Comparison of ENCODE assay signal across 8 cellular contexts in genomic region chr17:5584971-5585794, GRCh38. TPM values are rescaled to one million over a fixed set of nuclear protein-coding genes. Genes with fewer than 3 reads are reported as not detected.
DNase-seq lines count a peak whose midpoint lies in the region; ATAC-seq, FAIRE-seq and TF ChIP-seq lines count a peak whose summit lies in the region.

No MANE protein-coding gene starts in this region.

- FAIRE-seq in astrocyte (lab: Jason Lieb, UNC): no peak

- no peak overlapping the region for H4K91ac ChIP-seq in mesenchymal stem cell (ENCODE audit: low read length)

- peaks cover 25% of the 10 kb centered on the region for H3K4me1 ChIP-seq in astrocyte (ENCODE audit: insufficient read depth, low read length)
- H3K4me1 ChIP-seq in mesenchymal stem cell (ENCODE audit: control insufficient read depth, insufficient read depth, low read depth, low read length): peaks cover 11% of the 10 kb centered on the region

- H3K27ac Mint-ChIP-seq in astrocyte (ENCODE audit: unreplicated experiment): peak overlapping the region; percentile 77

- peak overlapping the region in 1 of 2 experiments; percentile 14 for H3K14ac ChIP-seq in mesenchymal stem cell (ENCODE audit: low read length in 2 of 2)

- H3K79me1 ChIP-seq in mesenchymal stem cell (replicated peaks; ENCODE audit: low read length, poor library complexity, severe bottlenecking): no peaks in the 10 kb centered on the region

- H3K36me3 ChIP-seq in astrocyte (ENCODE audit: insufficient read depth, low read length): no peaks in the 10 kb centered on the region
- H3K36me3 ChIP-seq in mesenchymal stem cell (ENCODE audit: control insufficient read depth in 1 of 2, insufficient read depth in 2 of 2, low read depth in 1 of 2, low read length in 2 of 2): peaks cover 0 to 23% of the 10 kb centered on the region in 2 experiments

- no peaks in the 10 kb centered on the region for H3K9me3 Mint-ChIP-seq in astrocyte (ENCODE audit: unreplicated experiment)

- H2AFZ ChIP-seq in astrocyte (ENCODE audit: low read depth, low read length) (peak overlapping the region; percentile 80), mesenchymal stem cell (ENCODE audit: low read depth, low read length) (peak overlapping the region; percentile 65)

- peak; percentile 75 for DNase-seq in AG09309 (ENCODE audit: low read depth)
- peak; percentile 56 for DNase-seq in HPDE6-E6E7 (ENCODE audit: extremely low spot score)
- peak; percentile 90 for DNase-seq in astrocyte (ENCODE audit: low read depth)
- peak; percentile 80 for DNase-seq in mesenchymal stem cell
- no peak for DNase-seq in DMS79 treated with DMSO at 0.1 percent for 48 hours (lab: John Stamatoyannopoulos, UW)
- DNase-seq in NCI-H1436 treated with DMSO at 0.1 percent for 48 hours (lab: John Stamatoyannopoulos, UW): no peak

- peak overlapping the region in 1 of 2 experiments; percentile 84 for H3K4ac ChIP-seq in mesenchymal stem cell (ENCODE audit: low read depth in 1 of 2, low read length in 2 of 2)

- no peak for ATAC-seq in HG03175 (IDR thresholded peaks at IDR 0.05; ENCODE audit: unreplicated experiment)
- ATAC-seq in GM19023 (IDR thresholded peaks at IDR 0.05; ENCODE audit: unreplicated experiment): no peak

- H4K8ac ChIP-seq in mesenchymal stem cell (ENCODE audit: low read length): peak overlapping the region; percentile 80

- H2BK5ac ChIP-seq in mesenchymal stem cell (ENCODE audit: low read depth, low read length, poor library complexity, severe bottlenecking): no peak overlapping the region

- peak overlapping the region; percentile 66 for H3K27ac ChIP-seq in astrocyte (ENCODE audit: low read depth, low read length)
- H3K27ac ChIP-seq in mesenchymal stem cell (ENCODE audit: low read length, poor library complexity, severe bottlenecking): no peak overlapping the region

- H3K4me1 Mint-ChIP-seq in astrocyte (ENCODE audit: low read depth, unreplicated experiment): peaks cover 10% of the 10 kb centered on the region

- H3K4me2 ChIP-seq in astrocyte (ENCODE audit: low read length): peak overlapping the region; percentile 82
- no peak overlapping the region for H3K4me2 ChIP-seq in mesenchymal stem cell (ENCODE audit: low read length, poor library complexity, severe bottlenecking)

- H3K27me3 Mint-ChIP-seq in astrocyte (ENCODE audit: low read depth, unreplicated experiment): peaks cover 6% of the 10 kb centered on the region

- peak overlapping the region; percentile 15 for H2BK120ac ChIP-seq in mesenchymal stem cell (ENCODE audit: low read depth, low read length)

- TF ChIP-seq CTCF in AG09309 (IDR thresholded peaks at IDR 0.05; ENCODE audit: control insufficient read depth, insufficient read depth, low read depth, low read length, missing control alignments): no peak
- no peak for TF ChIP-seq CTCF in astrocyte (IDR thresholded peaks at IDR 0.05; ENCODE audit: insufficient read depth, low read depth, low read length)

- H2BK12ac ChIP-seq in mesenchymal stem cell (ENCODE audit: low read length in 2 of 2): peak overlapping the region; percentile 61 to 90

- H2AK5ac ChIP-seq in mesenchymal stem cell (ENCODE audit: low read length, severe bottlenecking): no peak overlapping the region

- H3K4me3 Mint-ChIP-seq in astrocyte (ENCODE audit: unreplicated experiment): no peak overlapping the region

- H4K20me1 ChIP-seq in astrocyte (ENCODE audit: insufficient read depth, low read length): no peaks in the 10 kb centered on the region

- H3K27me3 ChIP-seq in astrocyte (ENCODE audit: insufficient read depth, low read length) (no peaks in the 10 kb centered on the region), mesenchymal stem cell (ENCODE audit: control insufficient read depth in 1 of 2, insufficient read depth in 1 of 2, low read length in 2 of 2) (peaks cover 0 to 7% of the 10 kb centered on the region in 2 experiments)

- H3K4me3 ChIP-seq in AG09309 (ENCODE audit: control insufficient read depth, low read depth, low read length) (no peak overlapping the region), astrocyte (ENCODE audit: insufficient read depth, low read depth, low read length) (no peak overlapping the region), mesenchymal stem cell (ENCODE audit: insufficient read depth in 1 of 2, low read depth in 1 of 2, low read length in 2 of 2) (no peak overlapping the region)

- no peaks in the 10 kb centered on the region for H3K79me2 ChIP-seq in astrocyte (ENCODE audit: insufficient read depth, low read length)

- no peaks in the 10 kb centered on the region for H3K36me3 Mint-ChIP-seq in astrocyte (ENCODE audit: low read depth, unreplicated experiment)

- H3K9me3 ChIP-seq in astrocyte (ENCODE audit: insufficient read depth, low read depth, low read length) (no peaks in the 10 kb centered on the region), mesenchymal stem cell (ENCODE audit: control insufficient read depth, low read length) (no peaks in the 10 kb centered on the region)

- peak overlapping the region; percentile 58 for H3K9ac ChIP-seq in astrocyte (ENCODE audit: low read length)
- H3K9ac ChIP-seq in mesenchymal stem cell (ENCODE audit: low read length): peak overlapping the region; percentile 94

- peak overlapping the region; percentile 56 to 94 for H3K18ac ChIP-seq in mesenchymal stem cell (ENCODE audit: low read depth in 1 of 2, low read length in 2 of 2)

- peak overlapping the region; percentile 30 for H2BK15ac ChIP-seq in mesenchymal stem cell (ENCODE audit: low read depth, poor library complexity, severe bottlenecking)

- 80% methylated on average over 14 of the region's 14 CpGs for WGBS in mesenchymal stem cell

- no peak overlapping the region for H3K23ac ChIP-seq in mesenchymal stem cell (ENCODE audit: low read length in 2 of 2)

RNA-seq across cellular contexts. Expression of gene NLRP1, which starts 0.9 kb away (rescaled TPM):
- 37.5 and 48.1 TPM in 2 replicates for total RNA-seq in astrocyte
- polyA plus RNA-seq in mesenchymal stem cell (2013, experiment 1 of 2): 27.0 TPM
- 25.3 TPM for polyA plus RNA-seq in mesenchymal stem cell (2013, experiment 2 of 2)

Comparison
In these comparisons a context has a peak if more than half of its experiments do, and no peak if none do; other contexts are left out.
1. DNase-seq: peak in AG09309 (single experiment), HPDE6-E6E7 (single experiment), astrocyte (single experiment) and mesenchymal stem cell (single experiment); none in DMS79 treated with DMSO at 0.1 percent for 48 hours (single experiment) and NCI-H1436 treated with DMSO at 0.1 percent for 48 hours (single experiment).